ENCODE assay signal across 21 cellular contexts in genomic region chr9:68782546-68782945, GRCh38.
DNase-seq lines count a peak whose midpoint lies in the region; ATAC-seq, FAIRE-seq and TF ChIP-seq lines count a peak whose summit lies in the region.
"Had no signal": no experiment of that assay in that cellular context is flagged by ENCODE, and none has a peak within 500 bp of the region (broad histone marks: within the 10 kb centered on the region; RNA-seq: fewer than 3 reads in every experiment).

No MANE protein-coding gene starts in this region.

- peak overlapping the region; percentile 84 for H3K4me3 ChIP-seq in CD4-positive, CD25-positive, alpha-beta regulatory T cell (ENCODE audit: low read depth, low read length)
- H3K4me3 ChIP-seq in KMS-11 (IDR thresholded peaks at IDR 0.05; ENCODE audit: insufficient read depth, low read depth, low read length): no peak overlapping the region
- peak overlapping the region; percentile 73 for H3K4me3 ChIP-seq in endodermal cell (ENCODE audit: low read length)
- H3K4me3 ChIP-seq in parathyroid adenoma (ENCODE audit: low read depth, low read length): no peak overlapping the region
- H3K4me3 ChIP-seq: SK-N-MC, thyroid gland had no signal

- H3K9ac ChIP-seq in KMS-11 (no peak overlapping the region), endodermal cell (ENCODE audit: extremely low read depth, low read length, poor library complexity, severe bottlenecking) (no peak overlapping the region), parathyroid adenoma (no peak overlapping the region)

- peaks cover 0 to 17% (median 8%) of the 10 kb centered on the region in 4 donors for H3K4me1 Mint-ChIP-seq in CD4-positive, CD25-positive, alpha-beta regulatory T cell
- H3K4me1 Mint-ChIP-seq in endodermal cell (peaks cover 8% of the 10 kb centered on the region), progenitor cell of endocrine pancreas (ENCODE audit: low read depth) (peaks cover 2% of the 10 kb centered on the region)

- no peaks in the 10 kb centered on the region for H3K9me3 ChIP-seq in CD4-positive, CD25-positive, alpha-beta regulatory T cell (ENCODE audit: control insufficient read depth in 2 of 2, low read length in 2 of 2)
- H3K9me3 ChIP-seq in endodermal cell (ENCODE audit: control insufficient read depth, low read length) (no peaks in the 10 kb centered on the region), parathyroid adenoma (ENCODE audit: control insufficient read depth, low read length) (no peaks in the 10 kb centered on the region)
- H3K9me3 ChIP-seq: thyroid gland had no signal

- H3K4me1 ChIP-seq in CD4-positive, CD25-positive, alpha-beta regulatory T cell (ENCODE audit: control insufficient read depth, insufficient read depth, low read length, poor library complexity, severe bottlenecking): peaks cover 47% of the 10 kb centered on the region
- H3K4me1 ChIP-seq in KMS-11 (ENCODE audit: low read depth, poor library complexity, severe bottlenecking) (peaks cover 44% of the 10 kb centered on the region), endodermal cell (ENCODE audit: control insufficient read depth, insufficient read depth, low read length) (peaks cover 18% of the 10 kb centered on the region), parathyroid adenoma (peaks cover 9% of the 10 kb centered on the region)

- no peaks in the 10 kb centered on the region for H3K9me3 Mint-ChIP-seq in CD4-positive, CD25-positive, alpha-beta regulatory T cell
- H3K9me3 Mint-ChIP-seq in endodermal cell (no peaks in the 10 kb centered on the region), progenitor cell of endocrine pancreas (ENCODE audit: low read depth) (no peaks in the 10 kb centered on the region)
- H3K9me3 Mint-ChIP-seq: activated naive CD4-positive, alpha-beta T cell treated with anti-CD3 and anti-CD28 coated beads, Interleukin-2, amount 50 U/mL, for 24 hours; nephron; stimulated activated naive B cell treated with anti-CD40 and anti-IgM and Interleukin-4, amounts not matched to agents 10 μg/mL and 1 μg/mL and 100 μg/mL, for 72 hours had no signal

- peaks cover 26% of the 10 kb centered on the region for H3K79me2 ChIP-seq in KMS-11 (ENCODE audit: insufficient read depth, low read depth)
- H3K79me2 ChIP-seq in parathyroid adenoma: no peaks in the 10 kb centered on the region

- WGBS in endodermal cell (ENCODE audit: insufficient coverage in 1 of 2, insufficient read length in 1 of 2), 2 experiments: 88 to 100% methylated on average over 3 of the region's 3 CpGs

- no peak overlapping the region for H3K4me3 Mint-ChIP-seq in CD4-positive, CD25-positive, alpha-beta regulatory T cell
- H3K4me3 Mint-ChIP-seq in endodermal cell (no peak overlapping the region), progenitor cell of endocrine pancreas (ENCODE audit: low read depth) (no peak overlapping the region)
- H3K4me3 Mint-ChIP-seq: stimulated activated naive B cell treated with anti-CD40 and anti-IgM and Interleukin-4, amounts not matched to agents 10 μg/mL and 1 μg/mL and 100 μg/mL, for 72 hours had no signal

- no peaks in the 10 kb centered on the region for H3K27me3 ChIP-seq in CD4-positive, CD25-positive, alpha-beta regulatory T cell (ENCODE audit: control insufficient read depth, insufficient read depth, low read length)
- H3K27me3 ChIP-seq in KMS-11 (ENCODE audit: insufficient read depth, low read depth) (no peaks in the 10 kb centered on the region), endodermal cell (ENCODE audit: control insufficient read depth, insufficient read depth, low read length, poor library complexity, severe bottlenecking) (no peaks in the 10 kb centered on the region), parathyroid adenoma (ENCODE audit: control insufficient read depth, insufficient read depth, low read length) (no peaks in the 10 kb centered on the region)
- H3K27me3 ChIP-seq: thyroid gland had no signal

- TF ChIP-seq CTCF in KMS-11 (conservative IDR thresholded peaks at IDR 0.05; ENCODE audit: low read depth, low read length) (no peak), endodermal cell (conservative IDR thresholded peaks at IDR 0.05) (no peak), parathyroid adenoma (IDR thresholded peaks at IDR 0.05) (no peak), progenitor cell of endocrine pancreas (IDR thresholded peaks at IDR 0.05; ENCODE audit: unreplicated experiment) (no peak)

- H3K36me3 ChIP-seq in CD4-positive, CD25-positive, alpha-beta regulatory T cell (ENCODE audit: control insufficient read depth, insufficient read depth, low read length): peaks cover 6% of the 10 kb centered on the region
- H3K36me3 ChIP-seq in KMS-11 (ENCODE audit: insufficient read depth) (no peaks in the 10 kb centered on the region; the same call in 1 of the 2 replicates), endodermal cell (ENCODE audit: control insufficient read depth, insufficient read depth, low read length) (no peaks in the 10 kb centered on the region), parathyroid adenoma (ENCODE audit: control insufficient read depth, insufficient read depth, low read length) (no peaks in the 10 kb centered on the region)
- H3K36me3 ChIP-seq: thyroid gland had no signal

- no peak for ATAC-seq in CD4-positive, CD25-positive, alpha-beta regulatory T cell (ENCODE audit: low read depth in 2 of 2)
- ATAC-seq in HG03135 (IDR thresholded peaks at IDR 0.05; ENCODE audit: unreplicated experiment): no peak
- ATAC-seq in HG03108 (IDR thresholded peaks at IDR 0.05; ENCODE audit: unreplicated experiment): no peak
- ATAC-seq: activated CD4-positive, CD25-positive, alpha-beta regulatory T cell treated with anti-CD3 and anti-CD28 coated beads, Interleukin-2, amount 50 U/mL, for 24 hours; Panc1; stimulated activated naive B cell treated with anti-CD40 and anti-IgM and Interleukin-4, amounts not matched to agents 10 μg/mL and 1 μg/mL and 100 μg/mL, for 72 hours had no signal

- no peak for DNase-seq in CD4-positive, CD25-positive, alpha-beta regulatory T cell
- DNase-seq in endodermal cell (no peak), progenitor cell of endocrine pancreas (ENCODE audit: low spot score, unreplicated experiment) (no peak), GM19239 (ENCODE audit: insufficient read length, low spot score) (no peak)
- DNase-seq: hypothalamus; kidney glomerular epithelial cell; NCI-H1694 treated with DMSO at 0.1 percent for 48 hours; NCI-H2227 treated with DMSO at 0.1 percent for 48 hours; NCI-H82; stimulated activated naive B cell treated with anti-CD40 and anti-IgM and Interleukin-4, amounts not matched to agents 10 μg/mL and 1 μg/mL and 100 μg/mL, for 72 hours; thyroid gland had no signal

- FAIRE-seq in GM19239 (lab: Jason Lieb, UNC): no peak
- FAIRE-seq: endometrium had no signal

- H3K36me3 Mint-ChIP-seq in CD4-positive, CD25-positive, alpha-beta regulatory T cell: no peaks in the 10 kb centered on the region
- H3K36me3 Mint-ChIP-seq in endodermal cell (ENCODE audit: low read depth): peaks cover 2% of the 10 kb centered on the region
- no peaks in the 10 kb centered on the region for H3K36me3 Mint-ChIP-seq in progenitor cell of endocrine pancreas (ENCODE audit: insufficient read depth)
- H3K36me3 Mint-ChIP-seq: activated naive CD4-positive, alpha-beta T cell treated with anti-CD3 and anti-CD28 coated beads, Interleukin-2, amount 50 U/mL, for 24 hours had no signal

- H4K20me1 ChIP-seq in KMS-11 (ENCODE audit: insufficient read depth): no peaks in the 10 kb centered on the region

- no peak overlapping the region for H3K27ac Mint-ChIP-seq in CD4-positive, CD25-positive, alpha-beta regulatory T cell
- H3K27ac Mint-ChIP-seq in endodermal cell (no peak overlapping the region), progenitor cell of endocrine pancreas (no peak overlapping the region)
- H3K27ac Mint-ChIP-seq: activated naive CD4-positive, alpha-beta T cell treated with anti-CD3 and anti-CD28 coated beads, Interleukin-2, amount 50 U/mL, for 24 hours; nephron; stimulated activated naive B cell treated with anti-CD40 and anti-IgM and Interleukin-4, amounts not matched to agents 10 μg/mL and 1 μg/mL and 100 μg/mL, for 72 hours had no signal

- peaks cover under 1% of the 10 kb centered on the region for H3K27me3 Mint-ChIP-seq in CD4-positive, CD25-positive, alpha-beta regulatory T cell
- H3K27me3 Mint-ChIP-seq in endodermal cell (ENCODE audit: insufficient read depth) (no peaks in the 10 kb centered on the region), progenitor cell of endocrine pancreas (no peaks in the 10 kb centered on the region)
- H3K27me3 Mint-ChIP-seq: activated naive CD4-positive, alpha-beta T cell treated with anti-CD3 and anti-CD28 coated beads, Interleukin-2, amount 50 U/mL, for 24 hours; stimulated activated naive B cell treated with anti-CD40 and anti-IgM and Interleukin-4, amounts not matched to agents 10 μg/mL and 1 μg/mL and 100 μg/mL, for 72 hours had no signal

- H3K27ac ChIP-seq in CD4-positive, CD25-positive, alpha-beta regulatory T cell (ENCODE audit: insufficient read depth, low read length, poor library complexity, severe bottlenecking): no peak overlapping the region
- H3K27ac ChIP-seq in KMS-11 (no peak overlapping the region), endodermal cell (ENCODE audit: low read depth, low read length) (no peak overlapping the region), parathyroid adenoma (no peak overlapping the region)
- H3K27ac ChIP-seq: SK-N-MC, thyroid gland had no signal

- H2AFZ ChIP-seq in KMS-11 (ENCODE audit: low read depth) (no peak overlapping the region), parathyroid adenoma (no peak overlapping the region)

- H3K4me2 ChIP-seq in KMS-11 (peak overlapping the region; percentile 14; the same call in 1 of the 2 replicates), parathyroid adenoma (ENCODE audit: low read length) (peak overlapping the region; percentile 11)

Comparison
In these comparisons a context has a peak if more than half of its experiments do, and no peak if none do; other contexts are left out.
1. H3K4me3 ChIP-seq: peak in CD4-positive, CD25-positive, alpha-beta regulatory T cell (single experiment) and endodermal cell (single experiment); none in KMS-11 (single experiment) and parathyroid adenoma (single experiment).